ENCODE assay signal across 8 cellular contexts in the genomic region with DNA sequence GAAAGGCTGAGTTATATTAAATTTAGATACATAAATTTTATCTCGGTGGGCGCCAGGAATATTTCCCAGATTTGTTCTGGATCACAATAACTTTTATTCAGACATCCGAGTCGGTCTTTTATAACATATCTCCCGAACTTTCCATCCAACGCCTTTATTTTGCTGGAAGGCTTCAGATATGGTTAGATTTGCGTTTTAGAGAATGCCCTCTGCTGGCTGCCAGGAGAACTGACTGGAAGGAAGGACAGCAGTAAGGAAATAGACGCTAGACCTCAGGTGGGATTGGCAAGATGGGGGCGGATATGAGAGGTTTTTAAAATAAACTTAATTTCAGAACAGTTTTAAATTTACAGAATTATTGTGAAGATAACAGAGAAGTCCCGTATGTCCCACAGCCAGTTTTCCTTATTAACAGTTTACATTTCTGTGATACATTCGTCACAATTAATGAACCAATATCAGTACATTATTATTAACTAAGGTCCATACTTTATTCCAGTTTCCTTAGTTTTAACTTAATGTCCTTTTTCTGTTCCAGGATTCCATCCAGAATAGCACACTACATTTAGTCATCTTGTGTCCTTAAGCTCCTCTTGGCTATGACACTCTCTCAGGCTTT. TPM values are rescaled to one million over a fixed set of nuclear protein-coding genes. Genes with fewer than 3 reads are reported as not detected.
DNase-seq lines count a peak whose midpoint lies in the region; ATAC-seq, FAIRE-seq and TF ChIP-seq lines count a peak whose summit lies in the region.

No MANE protein-coding gene starts in this region.

- no peak overlapping the region for H3K27ac ChIP-seq in DND-41 (ENCODE audit: low read length)
- no peak overlapping the region for H3K27ac ChIP-seq in KMS-11
- no peak overlapping the region for H3K27ac ChIP-seq in PC-9
- H3K27ac ChIP-seq in mammary epithelial cell (ENCODE audit: insufficient read depth, low read depth, low read length): peak overlapping the region; percentile 92

- H4K20me1 ChIP-seq in DND-41 (ENCODE audit: insufficient read depth, low read length) (no peaks in the 10 kb centered on the region), KMS-11 (ENCODE audit: insufficient read depth) (no peaks in the 10 kb centered on the region), PC-9 (ENCODE audit: insufficient read depth) (no peaks in the 10 kb centered on the region), mammary epithelial cell (ENCODE audit: insufficient read depth, low read length) (no peaks in the 10 kb centered on the region)

- peaks cover 47% of the 10 kb centered on the region for H3K36me3 Mint-ChIP-seq in stimulated activated effector memory CD8-positive, alpha-beta T cell treated with anti-CD3 and anti-CD28 coated beads, Interleukin-12 subunit alpha, Interleukin-12 subunit beta, amount 100 ng/mL, for 72 hours

- intact Hi-C loops in PC-9 (cut with micrococcal nuclease; ENCODE audit: unreplicated experiment) (loop anchor here (1.0 kb wide), 1 partner anchor 18 kb away; no protein-coding TSS in a partner anchor), mammary epithelial cell (cut with micrococcal nuclease) (loop anchor here (1.0 kb wide), 1 partner anchor 18 kb away; no protein-coding TSS in a partner anchor)

- CTCF ChIA-PET in PC-9 (lab: Charles Lee): interaction anchor here (0.6 kb wide), 1 partner anchor 238 kb away, joined by 7 read pairs; no protein-coding TSS in a partner anchor
- CTCF ChIA-PET in mammary epithelial cell (lab: Charles Lee; ENCODE audit: low non-redundant PET): no interaction called here

- H3K4me1 ChIP-seq in DND-41 (ENCODE audit: insufficient read depth, low read length) (peaks cover 11% of the 10 kb centered on the region), KMS-11 (ENCODE audit: low read depth, poor library complexity, severe bottlenecking) (no peaks in the 10 kb centered on the region), PC-9 (replicated peaks; ENCODE audit: insufficient read depth) (no peaks in the 10 kb centered on the region), mammary epithelial cell (ENCODE audit: insufficient read depth, low read length) (peaks cover 21% of the 10 kb centered on the region)

- H3K9me3 ChIP-seq in DND-41 (ENCODE audit: insufficient read depth, low read length, severe bottlenecking) (no peaks in the 10 kb centered on the region), PC-9 (ENCODE audit: insufficient read depth, low read depth) (no peaks in the 10 kb centered on the region), mammary epithelial cell (replicated peaks; ENCODE audit: insufficient read depth, low read length) (no peaks in the 10 kb centered on the region)

- no peak overlapping the region for H3K9ac ChIP-seq in DND-41 (ENCODE audit: low read depth, low read length)
- H3K9ac ChIP-seq in KMS-11: no peak overlapping the region
- peak overlapping the region; percentile 84 for H3K9ac ChIP-seq in mammary epithelial cell (ENCODE audit: insufficient read depth, low read length)

- FAIRE-seq in islet of Langerhans (lab: Jason Lieb, UNC): peak; percentile 100

- H3K4me3 Mint-ChIP-seq in stimulated activated effector memory CD8-positive, alpha-beta T cell treated with anti-CD3 and anti-CD28 coated beads, Interleukin-12 subunit alpha, Interleukin-12 subunit beta, amount 100 ng/mL, for 72 hours: peak overlapping the region; percentile 84

- in situ Hi-C loops in mammary epithelial cell (cut with MboI; ENCODE audit: low sequenced_read_pairs in 2 of 2): no loop called here

- BruUV-seq in PC-9 (replicated peaks; lab: Mats Ljungman, UMichigan): no TSS peak
- no TSS peak for BruUV-seq in mammary epithelial cell (replicated peaks; lab: Mats Ljungman, UMichigan)

- H3K9me2 ChIP-seq in PC-9 (ENCODE audit: insufficient read depth): no peaks in the 10 kb centered on the region

- H3K27me3 ChIP-seq in DND-41 (ENCODE audit: insufficient read depth, low read length, poor library complexity) (no peaks in the 10 kb centered on the region), KMS-11 (ENCODE audit: insufficient read depth, low read depth) (no peaks in the 10 kb centered on the region), PC-9 (ENCODE audit: insufficient read depth, low read depth) (no peaks in the 10 kb centered on the region), mammary epithelial cell (ENCODE audit: insufficient read depth, low read length) (no peaks in the 10 kb centered on the region)

- H2AFZ ChIP-seq in DND-41 (ENCODE audit: low read depth, low read length) (no peak overlapping the region), KMS-11 (ENCODE audit: low read depth) (no peak overlapping the region), PC-9 (no peak overlapping the region), mammary epithelial cell (ENCODE audit: low read depth, low read length) (peak overlapping the region; percentile 65)

- no peak overlapping the region for H3K4me3 ChIP-seq in DND-41 (ENCODE audit: low read depth in 1 of 2, low read length in 2 of 2)
- no peak overlapping the region for H3K4me3 ChIP-seq in KMS-11 (IDR thresholded peaks at IDR 0.05; ENCODE audit: insufficient read depth, low read depth, low read length)
- H3K4me3 ChIP-seq in PC-9: no peak overlapping the region
- H3K4me3 ChIP-seq in mammary epithelial cell (replicated peaks in 1 of 3; ENCODE audit: insufficient read depth in 1 of 3, low read depth in 2 of 3, low read length in 3 of 3): peak overlapping the region; percentile 34 to 40 (median 39)

- POLR2A ChIA-PET in PC-9 (lab: Charles Lee; ENCODE audit: unreplicated experiment): interaction anchor here (0.6 kb wide), 1 partner anchor 95 kb away, joined by 3 read pairs; no protein-coding TSS in a partner anchor

- H3K4me1 Mint-ChIP-seq in stimulated activated effector memory CD8-positive, alpha-beta T cell treated with anti-CD3 and anti-CD28 coated beads, Interleukin-12 subunit alpha, Interleukin-12 subunit beta, amount 100 ng/mL, for 72 hours: peaks cover 47% of the 10 kb centered on the region

- H3K4me2 ChIP-seq in DND-41 (ENCODE audit: insufficient read depth, low read length) (no peak overlapping the region), KMS-11 (no peak overlapping the region), PC-9 (no peak overlapping the region), mammary epithelial cell (ENCODE audit: insufficient read depth, low read depth, low read length) (peak overlapping the region; percentile 86)

- no peaks in the 10 kb centered on the region for H3K9me3 Mint-ChIP-seq in stimulated activated effector memory CD8-positive, alpha-beta T cell treated with anti-CD3 and anti-CD28 coated beads, Interleukin-12 subunit alpha, Interleukin-12 subunit beta, amount 100 ng/mL, for 72 hours

- H3K79me2 ChIP-seq in DND-41 (ENCODE audit: insufficient read depth, low read length): peaks cover 3% of the 10 kb centered on the region
- H3K79me2 ChIP-seq in KMS-11 (ENCODE audit: insufficient read depth, low read depth): no peaks in the 10 kb centered on the region
- no peaks in the 10 kb centered on the region for H3K79me2 ChIP-seq in PC-9 (ENCODE audit: low read depth)
- H3K79me2 ChIP-seq in mammary epithelial cell (ENCODE audit: insufficient read depth, low read length): no peaks in the 10 kb centered on the region

- dilution Hi-C loops in mammary epithelial cell (cut with HindIII; ENCODE audit: low sequenced_read_pairs): no loop called here

- peak overlapping the region; percentile 97 for H3K27ac Mint-ChIP-seq in stimulated activated effector memory CD8-positive, alpha-beta T cell treated with anti-CD3 and anti-CD28 coated beads, Interleukin-12 subunit alpha, Interleukin-12 subunit beta, amount 100 ng/mL, for 72 hours

- 15% methylated on average over 11 of the region's 11 CpGs for WGBS in mammary epithelial cell (ENCODE audit: low coverage, missing lambda C conversion rate)

- peaks cover 25% of the 10 kb centered on the region for H3K36me3 ChIP-seq in DND-41 (ENCODE audit: insufficient read depth, low read length)
- H3K36me3 ChIP-seq in KMS-11 (ENCODE audit: insufficient read depth): no peaks in the 10 kb centered on the region
- no peaks in the 10 kb centered on the region for H3K36me3 ChIP-seq in PC-9 (ENCODE audit: low read depth)
- peaks cover 2% of the 10 kb centered on the region for H3K36me3 ChIP-seq in mammary epithelial cell (ENCODE audit: insufficient read depth, low read length)

- TF ChIP-seq CTCF in DND-41 (IDR thresholded peaks at IDR 0.05; ENCODE audit: borderline replicate concordance, extremely low read depth, low read length, poor library complexity, severe bottlenecking) (peak; percentile 79), KMS-11 (conservative IDR thresholded peaks at IDR 0.05; ENCODE audit: low read depth, low read length) (peak; percentile 61), PC-9 (conservative IDR thresholded peaks at IDR 0.05) (peak; percentile 58), mammary epithelial cell (conservative IDR thresholded peaks at IDR 0.05 in 1 of 2, IDR thresholded peaks at IDR 0.05 in 1 of 2; ENCODE audit: extremely low read depth in 1 of 2, insufficient read depth in 1 of 2, low read depth in 1 of 2, low read length in 2 of 2) (peak; percentile 83 to 90)

- H3F3A ChIP-seq in PC-9 (ENCODE audit: insufficient read depth, low read depth): 0 out of 2 replicates have a peak, but pooled peaks cover 4% of the 10 kb centered on the region

- peak; percentile 52 for DNase-seq in DND-41
- DNase-seq in PC-9: peak in 1 of 2 experiments; percentile 43
- peak; percentile 41 for DNase-seq in mammary epithelial cell
- DNase-seq in stimulated activated effector memory CD8-positive, alpha-beta T cell treated with anti-CD3 and anti-CD28 coated beads, Interleukin-12 subunit alpha, Interleukin-12 subunit beta, amount 100 ng/mL, for 72 hours (ENCODE audit: low spot score in 2 of 2): peak in 1 of 2 donors; percentile 49

- ATAC-seq in DND-41 (ENCODE audit: insufficient read depth, low read depth): no peak
- ATAC-seq in stimulated activated effector memory CD8-positive, alpha-beta T cell treated with anti-CD3 and anti-CD28 coated beads, Interleukin-12 subunit alpha, Interleukin-12 subunit beta, amount 100 ng/mL, for 72 hours: no peak
- no peak for ATAC-seq in GM18517 (IDR thresholded peaks at IDR 0.05; ENCODE audit: unreplicated experiment)
- no peak for ATAC-seq in GM19397 (IDR thresholded peaks at IDR 0.05; ENCODE audit: unreplicated experiment)

RNA-seq across cellular contexts. Expression of gene KANTR, which starts 4.6 kb away (rescaled TPM):
- total RNA-seq in PC-9 (2021): 25.1 and 25.3 TPM in 2 replicates
- 1 to 10 TPM; 5.1 to 8.0 TPM for total RNA-seq in mammary epithelial cell
- 1.6 TPM for polyA plus RNA-seq in mammary epithelial cell
- polyA minus RNA-seq in mammary epithelial cell: 9.5 TPM

RNA-seq across cellular contexts. Expression of gene TSPYL2, which starts 7.2 kb away (rescaled TPM):
- 17.2 and 26.0 TPM in 2 replicates for total RNA-seq in PC-9 (2021)
- total RNA-seq in mammary epithelial cell: 10 to 100 TPM; 13.2 to 19.5 TPM
- 8.1 TPM for polyA plus RNA-seq in mammary epithelial cell
- 3.2 TPM for polyA minus RNA-seq in mammary epithelial cell

RNA-seq across cellular contexts. Expression of gene GPR173, which starts 40.7 kb away (rescaled TPM):
- 5.1 and 7.0 TPM in 2 replicates for total RNA-seq in PC-9 (2021)
- total RNA-seq in mammary epithelial cell: 1 to 10 TPM in 1 of 2 donors, under 1 TPM in 1; 0.56 to 1.7 TPM
- polyA plus RNA-seq in mammary epithelial cell: 0.23 TPM
- 0.10 TPM for polyA minus RNA-seq in mammary epithelial cell

Comparison
In these comparisons a context has a peak if more than half of its experiments do, and no peak if none do; other contexts are left out.
1. H3K4me3 ChIP-seq: peak in mammary epithelial cell (3 of 3); none in DND-41 (0 of 2), KMS-11 (single experiment) and PC-9 (single experiment).
2. Peak in every context shown above with its lines, with median percentiles within 50 percentile points of each other: CTCF ChIP-seq.